Comparison of ENCODE assay signal across 1 cellular context in the genomic region with DNA sequence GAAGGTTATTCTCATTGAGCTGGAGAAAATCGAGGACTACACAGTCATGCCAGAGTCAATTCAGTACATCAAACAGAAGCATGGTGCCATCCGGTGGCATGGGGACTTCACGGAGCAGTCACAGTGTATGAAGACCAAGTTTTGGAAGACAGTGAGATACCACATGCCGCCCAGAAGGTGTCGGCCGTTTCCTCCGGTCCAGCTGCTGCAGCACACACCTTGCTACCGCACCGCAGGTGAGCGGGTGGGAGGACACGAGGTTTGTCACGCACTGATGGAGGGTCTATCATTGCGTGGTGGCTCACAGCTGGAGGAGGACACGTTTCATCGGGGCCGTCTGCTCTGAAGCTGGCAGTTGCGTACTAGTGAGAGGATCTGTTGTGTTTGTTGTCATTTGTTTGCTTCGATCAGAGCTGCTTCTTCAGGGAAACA.
TF ChIP-seq lines count a peak whose summit lies in the region.

No MANE protein-coding gene starts in this region.

TF ChIP-seq in endothelial cell of umbilical vein, 7 proteins besides CTCF, POLR2A, EP300 and RAD21:
- no peak for TF ChIP-seq JUN (IDR thresholded peaks at IDR 0.05; ENCODE audit: borderline replicate concordance, insufficient read depth, insufficient read length, low read depth)
- TF ChIP-seq MYC (IDR thresholded peaks at IDR 0.05; ENCODE audit: low read depth, low read length): no peak
- no peak for TF ChIP-seq EZH2 (IDR thresholded peaks at IDR 0.05; ENCODE audit: borderline replicate concordance, low read depth, low read length, severe bottlenecking)
TF ChIP-seq in endothelial cell of umbilical vein: peak in this region for 0.
